10 cellular contexts compared by ENCODE assay signal in genomic region chr3:113698213-113698742, GRCh38. TPM values are rescaled to one million over a fixed set of nuclear protein-coding genes. Genes with fewer than 3 reads are reported as not detected.
A peak's percentile ranks its signal among the peaks of the same experiment; 100 is the strongest.
DNase-seq lines count a peak whose midpoint lies in the region; TF ChIP-seq lines count a peak whose summit lies in the region.
"Had no signal": no experiment of that assay in that cellular context is flagged by ENCODE, and none has a peak within 500 bp of the region (broad histone marks: within the 10 kb centered on the region; RNA-seq: fewer than 3 reads in every experiment).

No MANE protein-coding gene starts in this region.

- no peak overlapping the region for H3K4me3 Mint-ChIP-seq in glutamatergic neuron (ENCODE audit: unreplicated experiment)

- H3K4me2 ChIP-seq in DOHH2 (ENCODE audit: low read length) (peak overlapping the region; percentile 70), OCI-LY3 (ENCODE audit: low read length) (peak overlapping the region; percentile 90)

- H3K9me3 Mint-ChIP-seq in glutamatergic neuron (ENCODE audit: unreplicated experiment) = peaks cover 3% of the 10 kb centered on the region

- H3K36me3 ChIP-seq in DOHH2 (ENCODE audit: control insufficient read depth, low read length) (0 out of 2 replicates have a peak, but pooled peaks cover 3% of the 10 kb centered on the region), OCI-LY3 (replicated peaks; ENCODE audit: low read depth, low read length) (no peaks in the 10 kb centered on the region), esophagus muscularis mucosa (peaks cover 0 to 5% (median 0%) of the 10 kb centered on the region in 4 donors), skeletal muscle tissue (ENCODE audit: control insufficient read depth in 3 of 3, insufficient read depth in 3 of 3, low read length in 3 of 3) (no peaks in the 10 kb centered on the region)

- H3K9ac ChIP-seq in OCI-LY3 (ENCODE audit: low read length) (no peak overlapping the region), skeletal muscle tissue (ENCODE audit: low read depth in 1 of 3, low read length in 3 of 3) (peak overlapping the region in 2 of 3 donors; percentile 83 to 96)

- H3K27ac Mint-ChIP-seq in glutamatergic neuron (ENCODE audit: unreplicated experiment) = no peak overlapping the region

- DNase-seq in esophagus muscularis mucosa (ENCODE audit: extremely low spot score) (no peak), glutamatergic neuron (no peak), COLO829 (ENCODE audit: low spot score) (no peak), SK-N-DZ (ENCODE audit: low spot score) (no peak)
- DNase-seq in activated effector memory CD4-positive, alpha-beta T cell treated with anti-CD3 and anti-CD28 coated beads, Interleukin-2, amount 50 U/mL, for 16 hours = no peak
- DNase-seq: activated naive CD4-positive, alpha-beta T cell; NCI-H187 had no signal

- H3K4me1 Mint-ChIP-seq in glutamatergic neuron (ENCODE audit: low read depth, unreplicated experiment) = peaks cover 8% of the 10 kb centered on the region

- H2AFZ ChIP-seq in OCI-LY3 (ENCODE audit: low read depth, low read length) = no peak overlapping the region

- H3K4me3 ChIP-seq in DOHH2 (ENCODE audit: low read length) = peak overlapping the region; percentile 90
- peak overlapping the region; percentile 89 for H3K4me3 ChIP-seq in OCI-LY3 (ENCODE audit: low read length)
- H3K4me3 ChIP-seq in esophagus muscularis mucosa = peak overlapping the region in 3 of 4 donors; percentile 90 to 98 (median 97)
- H3K4me3 ChIP-seq in skeletal muscle tissue (ENCODE audit: low read length in 3 of 3) = peak overlapping the region in 1 of 3 donors; percentile 100

- H4K20me1 ChIP-seq in DOHH2 (ENCODE audit: control insufficient read depth, insufficient read depth, low read depth, low read length) = no peaks in the 10 kb centered on the region
- no peaks in the 10 kb centered on the region for H4K20me1 ChIP-seq in OCI-LY3 (ENCODE audit: insufficient read depth, low read length)

- TF ChIP-seq EP300 in esophagus muscularis mucosa (IDR thresholded peaks at IDR 0.05) = no peak

- no peak for TF ChIP-seq POLR2A in esophagus muscularis mucosa (IDR thresholded peaks at IDR 0.05; ENCODE audit: low read depth)

- peaks cover 2% of the 10 kb centered on the region for H3K27me3 Mint-ChIP-seq in glutamatergic neuron (ENCODE audit: unreplicated experiment)

- no peaks in the 10 kb centered on the region for H3K9me3 ChIP-seq in DOHH2 (ENCODE audit: control insufficient read depth, insufficient read depth, low read length)
- no peaks in the 10 kb centered on the region for H3K9me3 ChIP-seq in OCI-LY3 (ENCODE audit: insufficient read depth, low read length)
- no peaks in the 10 kb centered on the region for H3K9me3 ChIP-seq in esophagus muscularis mucosa
- no peaks in the 10 kb centered on the region for H3K9me3 ChIP-seq in skeletal muscle tissue (ENCODE audit: control insufficient read depth in 3 of 3, low read length in 3 of 3)

- H3K79me2 ChIP-seq in DOHH2 (ENCODE audit: control insufficient read depth, low read length) (peaks cover 42% of the 10 kb centered on the region), OCI-LY3 (ENCODE audit: low read length) (no peaks in the 10 kb centered on the region)

- H3K27ac ChIP-seq in DOHH2 (ENCODE audit: low read depth, low read length) (peak overlapping the region; percentile 73; the same call in 1 of the 2 replicates), OCI-LY3 (ENCODE audit: low read length) (no peak overlapping the region), esophagus muscularis mucosa (replicated peaks in 1 of 4) (peak overlapping the region; percentile 85 to 99 (median 99)), skeletal muscle tissue (ENCODE audit: low read depth, low read length) (peak overlapping the region; percentile 87)

- H3K27me3 ChIP-seq in DOHH2 (ENCODE audit: control insufficient read depth, low read length) (no peaks in the 10 kb centered on the region), OCI-LY3 (ENCODE audit: low read depth, low read length) (no peaks in the 10 kb centered on the region), esophagus muscularis mucosa (no peaks in the 10 kb centered on the region), skeletal muscle tissue (ENCODE audit: control insufficient read depth in 3 of 3, insufficient read depth in 3 of 3, low read length in 3 of 3) (no peaks in the 10 kb centered on the region)

- 78% methylated on average over 6 of the region's 6 CpGs for WGBS in esophagus muscularis mucosa

- H3K4me1 ChIP-seq in DOHH2 (ENCODE audit: control insufficient read depth, low read length) (peaks cover 25% of the 10 kb centered on the region), OCI-LY3 (ENCODE audit: low read length) (peaks cover 16% of the 10 kb centered on the region), esophagus muscularis mucosa (peaks cover 33 to 43% (median 40%) of the 10 kb centered on the region in 4 donors), skeletal muscle tissue (ENCODE audit: control insufficient read depth in 3 of 3, insufficient read depth in 3 of 3, low read length in 3 of 3) (peaks cover 10 to 31% (median 30%) of the 10 kb centered on the region in 3 donors)

- no peaks in the 10 kb centered on the region for H3K9me2 ChIP-seq in DOHH2 (replicated peaks; ENCODE audit: control insufficient read depth, low read length)

- no peaks in the 10 kb centered on the region for H3K36me3 Mint-ChIP-seq in glutamatergic neuron (ENCODE audit: unreplicated experiment)

- intact Hi-C loops in esophagus muscularis mucosa (cut with DNase I) = no loop called here

- TF ChIP-seq CTCF in DOHH2 (IDR thresholded peaks at IDR 0.05; ENCODE audit: low read depth, low read length, poor library complexity, severe bottlenecking) = no peak
- no peak for TF ChIP-seq CTCF in OCI-LY3 (IDR thresholded peaks at IDR 0.05; ENCODE audit: low read depth, low read length)
- TF ChIP-seq CTCF in esophagus muscularis mucosa (IDR thresholded peaks at IDR 0.05) = no peak
- no peak for TF ChIP-seq CTCF in glutamatergic neuron (IDR thresholded peaks at IDR 0.05; ENCODE audit: partially characterized antibody, unreplicated experiment)

- no peaks in the 10 kb centered on the region for H3F3A ChIP-seq in DOHH2 (ENCODE audit: control insufficient read depth, insufficient read depth)

RNA-seq across cellular contexts. Expression of gene USF3, which starts 1.8 kb away (rescaled TPM):
- total RNA-seq in esophagus muscularis mucosa (10 to 100 TPM; 20.8 to 28.6 (median 25.0) TPM), skeletal muscle tissue (8.4 TPM), glutamatergic neuron (ENCODE audit: unreplicated experiment) (14.9 TPM)
- polyA plus RNA-seq in SK-N-DZ (2014; cell fraction: cytosol; rRNA removed) = 4.6 and 5.8 TPM in 2 replicates
- polyA plus RNA-seq in SK-N-DZ (2014; cell fraction: nucleus; rRNA removed) = 1.7 and 3.5 TPM in 2 replicates

RNA-seq across cellular contexts. Expression of gene NAA50, which starts 47.8 kb away (rescaled TPM):
- 100 to 1,000 TPM in 3 of 4 donors, 10 to 100 TPM in 1; 98.0 to 153 (median 119) TPM for total RNA-seq in esophagus muscularis mucosa
- 65.2 TPM for total RNA-seq in skeletal muscle tissue
- total RNA-seq in glutamatergic neuron (ENCODE audit: unreplicated experiment) = 42.5 TPM
- 94.9 and 132 TPM in 2 replicates for polyA plus RNA-seq in SK-N-DZ (2014; cell fraction: cytosol; rRNA removed)
- 69.1 and 70.8 TPM in 2 replicates for polyA plus RNA-seq in SK-N-DZ (2014; cell fraction: nucleus; rRNA removed)

RNA-seq across cellular contexts. Expression of gene ATP6V1A, which starts 48.6 kb away (rescaled TPM):
- 10 to 100 TPM; 21.0 to 23.5 (median 22.8) TPM for total RNA-seq in esophagus muscularis mucosa
- total RNA-seq in skeletal muscle tissue = 37.6 TPM
- 94.5 TPM for total RNA-seq in glutamatergic neuron (ENCODE audit: unreplicated experiment)
- polyA plus RNA-seq in SK-N-DZ (2014; cell fraction: cytosol; rRNA removed) = 58.5 and 66.0 TPM in 2 replicates
- polyA plus RNA-seq in SK-N-DZ (2014; cell fraction: nucleus; rRNA removed) = 15.2 and 21.6 TPM in 2 replicates
